8 cellular contexts compared by ENCODE assay signal in genomic region chr10:72244573-72245038, GRCh38. TPM values are rescaled to one million over a fixed set of nuclear protein-coding genes. Genes with fewer than 3 reads are reported as not detected.
DNase-seq lines count a peak whose midpoint lies in the region.

No MANE protein-coding gene starts in this region.

- peak overlapping the region; percentile 8 for H4K91ac ChIP-seq in mesenchymal stem cell (ENCODE audit: low read length)

- no peak overlapping the region for H2BK5ac ChIP-seq in mesenchymal stem cell (ENCODE audit: low read depth, low read length, poor library complexity, severe bottlenecking)

- peak overlapping the region; percentile 32 for H3K9ac ChIP-seq in mesenchymal stem cell (ENCODE audit: low read length)

- H3K9me3 Mint-ChIP-seq in activated CD4-positive, alpha-beta T cell treated with anti-CD3 and anti-CD28 coated beads, Interleukin-2, amount 10 ng/mL, durations not matched to agents 7 days and 5 days, result no peaks in the 10 kb centered on the region

- POLR2A ChIA-PET in activated CD4-positive, alpha-beta T cell treated with anti-CD3 and anti-CD28 coated beads, Interleukin-2, amount 10 ng/mL, durations not matched to agents 7 days and 5 days (lab: Charles Lee), result no interaction called here

- no peak overlapping the region for H3K14ac ChIP-seq in mesenchymal stem cell (ENCODE audit: low read length in 2 of 2)

- CTCF ChIA-PET in activated CD4-positive, alpha-beta T cell treated with anti-CD3 and anti-CD28 coated beads, Interleukin-2, amount 10 ng/mL, durations not matched to agents 7 days and 5 days (lab: Charles Lee), result no interaction called here

- no peak overlapping the region for H3K4me2 ChIP-seq in mesenchymal stem cell (ENCODE audit: low read length, poor library complexity, severe bottlenecking)

- H3K36me3 ChIP-seq in mesenchymal stem cell (ENCODE audit: control insufficient read depth in 1 of 2, insufficient read depth in 2 of 2, low read depth in 1 of 2, low read length in 2 of 2) (no peaks in the 10 kb centered on the region), thymus (ENCODE audit: control insufficient read depth, insufficient read depth) (peaks cover 3% of the 10 kb centered on the region), MG63 (no peaks in the 10 kb centered on the region)

- H3K27me3 ChIP-seq in mesenchymal stem cell (ENCODE audit: control insufficient read depth in 1 of 2, insufficient read depth in 1 of 2, low read length in 2 of 2) (no peaks in the 10 kb centered on the region), thymus (ENCODE audit: control insufficient read depth, insufficient read depth) (no peaks in the 10 kb centered on the region), MG63 (no peaks in the 10 kb centered on the region)

- DNase-seq in activated CD4-positive, alpha-beta T cell treated with anti-CD3 and anti-CD28 coated beads, Interleukin-2, amount 10 ng/mL, durations not matched to agents 7 days and 5 days, result no peak
- no peak for DNase-seq in activated CD4-positive, alpha-beta T cell treated with anti-CD3 and anti-CD28 coated beads, Interleukin-2, amount 50 U/mL, for 48 hours
- DNase-seq in mesenchymal stem cell (no peak), NCI-H1694 (lab: John Stamatoyannopoulos, UW) (no peak), OCI-M2 (lab: John Stamatoyannopoulos, UW; ENCODE audit: unreplicated experiment) (no peak), MG63 (no peak)

- H2AK5ac ChIP-seq in mesenchymal stem cell (ENCODE audit: low read length, severe bottlenecking), result no peak overlapping the region

- H3K9me3 ChIP-seq in mesenchymal stem cell (ENCODE audit: control insufficient read depth, low read length) (no peaks in the 10 kb centered on the region), thymus (ENCODE audit: control insufficient read depth) (no peaks in the 10 kb centered on the region), MG63 (no peaks in the 10 kb centered on the region)

- peak overlapping the region; percentile 1 to 69 for H2BK12ac ChIP-seq in mesenchymal stem cell (ENCODE audit: low read length in 2 of 2)

- H3K36me3 Mint-ChIP-seq in activated CD4-positive, alpha-beta T cell treated with anti-CD3 and anti-CD28 coated beads, Interleukin-2, amount 10 ng/mL, durations not matched to agents 7 days and 5 days (ENCODE audit: low read depth), result peaks cover 11% of the 10 kb centered on the region

- peak overlapping the region; percentile 8 for H4K8ac ChIP-seq in mesenchymal stem cell (ENCODE audit: low read length)

- peak overlapping the region; percentile 55 for H2BK120ac ChIP-seq in mesenchymal stem cell (ENCODE audit: low read depth, low read length)

- peak overlapping the region; percentile 40 for H3K18ac ChIP-seq in mesenchymal stem cell (ENCODE audit: low read depth in 1 of 2, low read length in 2 of 2)

- H3K4me3 ChIP-seq in mesenchymal stem cell (ENCODE audit: insufficient read depth in 1 of 2, low read depth in 1 of 2, low read length in 2 of 2), result no peak overlapping the region
- no peak overlapping the region for H3K4me3 ChIP-seq in thymus (ENCODE audit: low read length)
- no peak overlapping the region for H3K4me3 ChIP-seq in MG63

- no peaks in the 10 kb centered on the region for H3K27me3 Mint-ChIP-seq in activated CD4-positive, alpha-beta T cell treated with anti-CD3 and anti-CD28 coated beads, Interleukin-2, amount 10 ng/mL, durations not matched to agents 7 days and 5 days

- no peak overlapping the region for H2AFZ ChIP-seq in mesenchymal stem cell (ENCODE audit: low read depth, low read length)

- no peak overlapping the region for H3K23ac ChIP-seq in mesenchymal stem cell (ENCODE audit: low read length in 2 of 2)

- peak overlapping the region; percentile 67 for H3K27ac Mint-ChIP-seq in activated CD4-positive, alpha-beta T cell treated with anti-CD3 and anti-CD28 coated beads, Interleukin-2, amount 10 ng/mL, durations not matched to agents 7 days and 5 days

- WGBS in mesenchymal stem cell, result 29% methylated on average over 5 of the region's 5 CpGs
- 73% methylated on average over 5 of the region's 5 CpGs for WGBS in thymus

- H3K27ac ChIP-seq in angular gyrus (ENCODE audit: low read depth, low read length) (peak overlapping the region; percentile 89), mesenchymal stem cell (ENCODE audit: low read length, poor library complexity, severe bottlenecking) (peak overlapping the region; percentile 49), thymus (ENCODE audit: low read depth) (peak overlapping the region; percentile 22)

- peak overlapping the region; percentile 3 to 26 for H3K4ac ChIP-seq in mesenchymal stem cell (ENCODE audit: low read depth in 1 of 2, low read length in 2 of 2)

- H3K79me1 ChIP-seq in mesenchymal stem cell (replicated peaks; ENCODE audit: low read length, poor library complexity, severe bottlenecking), result no peaks in the 10 kb centered on the region

- H3K4me3 Mint-ChIP-seq in activated CD4-positive, alpha-beta T cell treated with anti-CD3 and anti-CD28 coated beads, Interleukin-2, amount 10 ng/mL, durations not matched to agents 7 days and 5 days, result no peak overlapping the region

- no peak overlapping the region for H2BK15ac ChIP-seq in mesenchymal stem cell (ENCODE audit: low read depth, poor library complexity, severe bottlenecking)

- H3K4me1 Mint-ChIP-seq in activated CD4-positive, alpha-beta T cell treated with anti-CD3 and anti-CD28 coated beads, Interleukin-2, amount 10 ng/mL, durations not matched to agents 7 days and 5 days, result peaks cover 78% of the 10 kb centered on the region

- H3K4me1 ChIP-seq in mesenchymal stem cell (ENCODE audit: control insufficient read depth, insufficient read depth, low read depth, low read length) (peaks cover 16% of the 10 kb centered on the region), thymus (ENCODE audit: control insufficient read depth, insufficient read depth, low read length) (peaks cover 50% of the 10 kb centered on the region)

RNA-seq across cellular contexts. Expression of gene ASCC1, which starts 28.5 kb away (rescaled TPM):
- total RNA-seq in activated CD4-positive, alpha-beta T cell treated with anti-CD3 and anti-CD28 coated beads, Interleukin-2, amount 10 ng/mL, durations not matched to agents 7 days and 5 days, result 10 to 100 TPM; 24.8 to 35.6 TPM
- 36.0 TPM for polyA plus RNA-seq in mesenchymal stem cell (2013, experiment 1 of 2)
- 36.1 TPM for polyA plus RNA-seq in mesenchymal stem cell (2013, experiment 2 of 2)
- polyA plus RNA-seq in thymus, result 29.7 TPM
- total RNA-seq in MG63 (2014; rRNA removed; shearing (Covaris generic); ENCODE audit: low replicate concordance), result 12.6 and 28.1 TPM in 2 replicates

RNA-seq across cellular contexts. Expression of gene ANAPC16, which starts 28.8 kb away (rescaled TPM):
- 10 to 100 TPM; 82.9 to 87.1 TPM for total RNA-seq in activated CD4-positive, alpha-beta T cell treated with anti-CD3 and anti-CD28 coated beads, Interleukin-2, amount 10 ng/mL, durations not matched to agents 7 days and 5 days
- polyA plus RNA-seq in mesenchymal stem cell (2013, experiment 1 of 2), result 63.6 TPM
- 65.1 TPM for polyA plus RNA-seq in mesenchymal stem cell (2013, experiment 2 of 2)
- polyA plus RNA-seq in thymus, result 349 TPM
- 61.1 and 141 TPM in 2 replicates for total RNA-seq in MG63 (2014; rRNA removed; shearing (Covaris generic); ENCODE audit: low replicate concordance)

RNA-seq across cellular contexts. Expression of gene DDIT4, which starts 29.1 kb away (rescaled TPM):
- 100 to 1,000 TPM; 166 to 189 TPM for total RNA-seq in activated CD4-positive, alpha-beta T cell treated with anti-CD3 and anti-CD28 coated beads, Interleukin-2, amount 10 ng/mL, durations not matched to agents 7 days and 5 days
- polyA plus RNA-seq in mesenchymal stem cell (2013, experiment 1 of 2), result 109 TPM
- polyA plus RNA-seq in mesenchymal stem cell (2013, experiment 2 of 2), result 107 TPM
- 628 TPM for polyA plus RNA-seq in thymus
- total RNA-seq in MG63 (2014; rRNA removed; shearing (Covaris generic); ENCODE audit: low replicate concordance), result 260 and 266 TPM in 2 replicates

Comparison
In these comparisons a context has a peak if more than half of its experiments do, and no peak if none do; other contexts are left out.
1. H3K27ac ChIP-seq: peak in every context shown above with its lines; median percentile 89 in angular gyrus; 49 in mesenchymal stem cell; 22 in thymus.